ENCODE assay signal across 1 cellular context in genomic region chr17:3772764-3773163, GRCh38.
TF ChIP-seq lines count a peak whose summit lies in the region.

No MANE protein-coding gene starts in this region.

TF ChIP-seq in IMR-90, 13 proteins besides CTCF, POLR2A, EP300 and RAD21:
- TF ChIP-seq MXI1 (IDR thresholded peaks at IDR 0.05; ENCODE audit: borderline replicate concordance, low read depth, low read length) = no peak
- TF ChIP-seq FOS (IDR thresholded peaks at IDR 0.05; ENCODE audit: low read depth, low read length) = no peak
- TF ChIP-seq ELK1 (IDR thresholded peaks at IDR 0.05; ENCODE audit: borderline replicate concordance, low read depth, low read length) = no peak
- no peak for TF ChIP-seq NFE2L2 (IDR thresholded peaks at IDR 0.05; ENCODE audit: low read depth, low read length)
- TF ChIP-seq USF2 (IDR thresholded peaks at IDR 0.05; ENCODE audit: low read depth, low read length) = no peak
- TF ChIP-seq MAFK (IDR thresholded peaks at IDR 0.05; ENCODE audit: low read depth, low read length) = no peak
- TF ChIP-seq RCOR1 (IDR thresholded peaks at IDR 0.05; ENCODE audit: insufficient replicate concordance, low read length) = no peak
- TF ChIP-seq BHLHE40 (IDR thresholded peaks at IDR 0.05; ENCODE audit: low read depth, low read length) = no peak
- no peak for TF ChIP-seq RFX5 (IDR thresholded peaks at IDR 0.05; ENCODE audit: low read depth, low read length)
- no peak for TF ChIP-seq CHD1 (IDR thresholded peaks at IDR 0.05; ENCODE audit: low read depth, low read length)
- no peak for TF ChIP-seq CEBPB (IDR thresholded peaks at IDR 0.05; ENCODE audit: low read depth, low read length)
- no peak for TF ChIP-seq MAZ (IDR thresholded peaks at IDR 0.05; ENCODE audit: borderline replicate concordance, low read depth, low read length)
